ENCODE assay signal across 8 cellular contexts in the genomic region with DNA sequence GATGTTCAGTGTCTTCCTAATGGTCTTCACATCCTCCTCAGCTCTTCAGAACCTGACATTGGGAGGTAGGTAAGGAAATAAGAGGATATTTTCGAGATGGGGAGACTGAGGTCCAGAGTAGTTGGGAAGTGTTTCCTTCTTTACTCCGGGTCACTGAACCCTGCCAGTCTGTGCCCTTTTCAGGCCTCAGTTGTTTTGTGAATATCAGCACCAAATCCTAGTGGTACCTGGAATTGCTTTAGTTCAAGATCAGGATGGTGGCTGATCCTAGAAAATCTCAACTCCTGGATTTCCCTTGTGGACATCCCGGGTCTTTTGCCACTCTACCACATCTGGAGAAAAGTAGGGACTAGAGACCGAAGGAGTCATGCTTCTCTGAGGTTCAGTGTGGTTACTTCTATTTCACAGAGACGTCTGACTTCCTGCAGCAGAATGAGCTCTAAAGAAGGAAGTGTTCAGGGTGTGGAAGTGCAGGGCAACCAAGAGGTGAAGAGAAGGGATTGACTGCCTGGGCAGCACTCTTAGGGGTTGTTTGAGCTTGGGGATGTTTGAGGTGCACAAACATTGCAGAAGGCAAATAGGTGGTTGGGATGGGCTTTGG. TPM values are rescaled to one million over a fixed set of nuclear protein-coding genes. Genes with fewer than 3 reads are reported as not detected.
A peak's percentile ranks its signal among the peaks of the same experiment; 100 is the strongest.
DNase-seq lines count a peak whose midpoint lies in the region; ATAC-seq and TF ChIP-seq lines count a peak whose summit lies in the region.

No MANE protein-coding gene starts in this region.

- H4K20me1 ChIP-seq in IMR-90 (ENCODE audit: insufficient read depth, low read length) (no peaks in the 10 kb centered on the region; the same call in 1 of the 2 replicates), osteoblast (ENCODE audit: insufficient read depth, low read length) (peaks cover 7% of the 10 kb centered on the region)

- peak overlapping the region in 1 of 2 experiments; percentile 37; a peak in 2 of 4 replicates for H4K8ac ChIP-seq in IMR-90 (ENCODE audit: low read depth in 2 of 2, low read length in 2 of 2)

- no CpG with 5 or more reads among the region's 5 CpGs for WGBS in IMR-90 (ENCODE audit: extremely low coverage in 2 of 2, insufficient read length in 1 of 2), 2 experiments
- 33% methylated on average over 5 of the region's 5 CpGs for whole genome bisulfite sequencing in esophagus muscularis mucosa

- no peak overlapping the region for H2BK120ac ChIP-seq in IMR-90 (ENCODE audit: low read depth, low read length)

- H4K91ac ChIP-seq in IMR-90 (ENCODE audit: insufficient read depth, low read depth, low read length), result no peak overlapping the region

- H3K36me3 ChIP-seq in BJ (ENCODE audit: control insufficient read depth, insufficient read depth, low read length) (no peaks in the 10 kb centered on the region), IMR-90 (ENCODE audit: control insufficient read depth, insufficient read depth, low read length) (peaks cover 2% of the 10 kb centered on the region; the same call in 1 of the 2 replicates), esophagus muscularis mucosa (peaks cover 0 to 5% (median 4%) of the 10 kb centered on the region in 4 donors), osteoblast (ENCODE audit: insufficient read depth, low read length) (no peaks in the 10 kb centered on the region)

- ATAC-seq in IMR-90 (ENCODE audit: low read depth) (no peak), activated B cell treated with CpG ODN at 0.5 μM for 24 hours (ENCODE audit: low read depth) (peak; percentile 43)

- H3K23ac ChIP-seq in IMR-90 (ENCODE audit: low read depth, low read length), result peak overlapping the region; percentile 84

- no peak overlapping the region for H2BK15ac ChIP-seq in IMR-90 (ENCODE audit: low read depth, low read length)

- intact Hi-C loops in IMR-90 (cut with micrococcal nuclease), result loop anchor here (10.0 kb wide), 1 partner anchor 807 kb away; no protein-coding TSS in a partner anchor
- intact Hi-C loops in activated B cell treated with CpG ODN at 0.5 μM for 24 hours (cut with micrococcal nuclease), result loop anchor here (2.0 to 5.0 kb wide), 8 partner anchors 29 to 757 kb away; partner anchors contain the start of genes OSER1, PABPC1L and PIGT
- intact Hi-C loops in esophagus muscularis mucosa (cut with DNase I), result loop anchor here (5.0 to 10.0 kb wide), 2 partner anchors 80 to 223 kb away; partner anchors contain the start of genes KCNK15 and YWHAB

- no TSS peak for BruUV-seq in IMR-90 (replicated peaks; lab: Mats Ljungman, UMichigan)

- peak overlapping the region; percentile 92 for H2AK9ac ChIP-seq in IMR-90 (replicated peaks; ENCODE audit: low read depth, low read length, poor library complexity)

- peak overlapping the region; percentile 28 for H3K14ac ChIP-seq in IMR-90 (replicated peaks; ENCODE audit: low read depth, low read length)

- peaks cover 76% of the 10 kb centered on the region for H3K4me1 Mint-ChIP-seq in activated B cell treated with CpG ODN at 0.5 μM for 24 hours

- no peak overlapping the region for H4K5ac ChIP-seq in IMR-90 (ENCODE audit: low read depth, low read length)

- H3K9ac ChIP-seq in IMR-90 (ENCODE audit: low read depth, low read length), result peak overlapping the region; percentile 83

- DNase-seq in BJ (ENCODE audit: low read depth), result no peak
- no peak for DNase-seq in IMR-90
- DNase-seq in activated B cell treated with CpG ODN at 0.5 μM for 24 hours, result peak; percentile 24
- no peak for DNase-seq in esophagus muscularis mucosa (ENCODE audit: extremely low spot score)
- no peak for DNase-seq in osteoblast (ENCODE audit: insufficient read length, low spot score, missing footprints)
- no peak for DNase-seq in NCI-H1092 (lab: John Stamatoyannopoulos, UW)
- DNase-seq in A172 (ENCODE audit: low spot score), result no peak
- no peak for DNase-seq in NCI-H2107 treated with DMSO at 0.1 percent for 48 hours (lab: John Stamatoyannopoulos, UW; ENCODE audit: unreplicated experiment)

- H3K4me1 ChIP-seq in IMR-90 (ENCODE audit: control insufficient read depth, insufficient read depth, low read length), result peaks cover 8% of the 10 kb centered on the region; the same call in 1 of the 2 replicates
- H3K4me1 ChIP-seq in esophagus muscularis mucosa, result peaks cover 14 to 58% (median 54%) of the 10 kb centered on the region in 4 donors
- peaks cover 17% of the 10 kb centered on the region for H3K4me1 ChIP-seq in osteoblast (ENCODE audit: insufficient read depth, low read length)

- peaks cover 56% of the 10 kb centered on the region for H3K79me2 ChIP-seq in osteoblast (ENCODE audit: insufficient read depth, low read length)

- in situ Hi-C loops in IMR-90 (cut with MboI; ENCODE audit: low sequenced_read_pairs), result no loop called here

- POLR2A ChIA-PET in BJ (lab: Charles Lee) (no interaction called here), IMR-90 (lab: Charles Lee; ENCODE audit: unreplicated experiment) (no interaction called here), activated B cell treated with CpG ODN at 0.5 μM for 24 hours (lab: Charles Lee) (interaction anchor here (0.6 to 10.3 kb wide), 13 partner anchors 8 to 1005 kb away, joined by 3 to 153 read pairs (median 5); partner anchors contain the start of genes OSER1, YWHAB and ZNF335)

- 0 out of 2 replicates have a peak overlapping the region, but pooled peaks have one; percentile 7 for H2AK5ac ChIP-seq in IMR-90 (ENCODE audit: low read depth, low read length)

- peak overlapping the region; percentile 42; the same call in 1 of the 2 replicates for H3K4ac ChIP-seq in IMR-90 (ENCODE audit: low read depth, low read length)

- peaks cover 43% of the 10 kb centered on the region for H3K36me3 Mint-ChIP-seq in activated B cell treated with CpG ODN at 0.5 μM for 24 hours (ENCODE audit: low read depth)

- H3K4me3 Mint-ChIP-seq in activated B cell treated with CpG ODN at 0.5 μM for 24 hours, result peak overlapping the region; percentile 99

- H3K9me3 ChIP-seq in IMR-90 (ENCODE audit: control insufficient read depth, insufficient read depth, low read length), result no peaks in the 10 kb centered on the region
- H3K9me3 ChIP-seq in esophagus muscularis mucosa, result no peaks in the 10 kb centered on the region
- H3K9me3 ChIP-seq in osteoblast (ENCODE audit: low read depth, low read length), result no peaks in the 10 kb centered on the region

- no peak for TF ChIP-seq CTCF in BJ (IDR thresholded peaks at IDR 0.05; ENCODE audit: insufficient read depth, low read depth, low read length)
- no peak for TF ChIP-seq CTCF in IMR-90 (conservative IDR thresholded peaks at IDR 0.05; ENCODE audit: low read depth, low read length)
- no peak for TF ChIP-seq CTCF in activated B cell treated with CpG ODN at 0.5 μM for 24 hours (IDR thresholded peaks at IDR 0.05)
- no peak for TF ChIP-seq CTCF in esophagus muscularis mucosa (IDR thresholded peaks at IDR 0.05)
- no peak for TF ChIP-seq CTCF in osteoblast (IDR thresholded peaks at IDR 0.05; ENCODE audit: extremely low read depth, low read depth, low read length)

- H3K27me3 ChIP-seq in BJ (ENCODE audit: control insufficient read depth, insufficient read depth, low read length), result no peaks in the 10 kb centered on the region
- no peaks in the 10 kb centered on the region for H3K27me3 ChIP-seq in IMR-90 (ENCODE audit: control insufficient read depth, insufficient read depth, low read length)
- no peaks in the 10 kb centered on the region for H3K27me3 ChIP-seq in esophagus muscularis mucosa
- H3K27me3 ChIP-seq in osteoblast (ENCODE audit: insufficient read depth, low read length), result no peaks in the 10 kb centered on the region

- no peaks in the 10 kb centered on the region for H3K27me3 Mint-ChIP-seq in activated B cell treated with CpG ODN at 0.5 μM for 24 hours

- TF ChIP-seq EP300 in esophagus muscularis mucosa (IDR thresholded peaks at IDR 0.05), result no peak

- no peak for TF ChIP-seq POLR2A in IMR-90 (IDR thresholded peaks at IDR 0.05; ENCODE audit: low read depth, low read length)
- no peak for TF ChIP-seq POLR2A in esophagus muscularis mucosa (IDR thresholded peaks at IDR 0.05; ENCODE audit: low read depth)

- H3K9me3 Mint-ChIP-seq in activated B cell treated with CpG ODN at 0.5 μM for 24 hours, result no peaks in the 10 kb centered on the region

- H2BK5ac ChIP-seq in IMR-90 (ENCODE audit: low read depth, low read length, poor library complexity, severe bottlenecking), result no peak overlapping the region

- peaks cover 10% of the 10 kb centered on the region for H3K9me1 ChIP-seq in IMR-90 (ENCODE audit: insufficient read depth, low read length)

- TF ChIP-seq RAD21 in IMR-90 (IDR thresholded peaks at IDR 0.05; ENCODE audit: low read length), result no peak

- CTCF ChIA-PET in BJ (lab: Yijun Ruan, JAX) (interaction anchor here (1.1 to 1.4 kb wide), 3 partner anchors 30 to 326 kb away, joined by 3 to 4 read pairs (median 3); no protein-coding TSS in a partner anchor), IMR-90 (lab: Yijun Ruan, JAX) (no interaction called here), activated B cell treated with CpG ODN at 0.5 μM for 24 hours (lab: Charles Lee) (interaction anchor here (3.5 kb wide), 1 partner anchor 11 kb away, joined by 20 read pairs; no protein-coding TSS in a partner anchor)

- H3K4me3 ChIP-seq in BJ (ENCODE audit: low read depth, low read length) (peak overlapping the region; percentile 96), IMR-90 (ENCODE audit: insufficient read depth, low read depth, low read length) (peak overlapping the region; percentile 72), esophagus muscularis mucosa (peak overlapping the region; percentile 71 to 88 (median 78)), osteoblast (ENCODE audit: insufficient read depth, low read length) (peak overlapping the region; percentile 93)

- H3K4me2 ChIP-seq in IMR-90 (ENCODE audit: low read depth, low read length) (peak overlapping the region; percentile 90), osteoblast (ENCODE audit: insufficient read depth, low read length) (peak overlapping the region; percentile 96)

- dilution Hi-C loops in IMR-90 (cut with HindIII; ENCODE audit: low sequenced_read_pairs, unreplicated experiment), result no loop called here

- H3K79me1 ChIP-seq in IMR-90 (ENCODE audit: low read depth in 1 of 2, low read length in 2 of 2), result peaks cover 24 to 41% of the 10 kb centered on the region in 2 experiments

- no peak overlapping the region for H2BK20ac ChIP-seq in IMR-90 (ENCODE audit: low read depth, low read length)

- H3K18ac ChIP-seq in IMR-90 (ENCODE audit: low read depth, low read length), result no peak overlapping the region

- peak overlapping the region; percentile 97 for H3K27ac Mint-ChIP-seq in activated B cell treated with CpG ODN at 0.5 μM for 24 hours

- H3K56ac ChIP-seq in IMR-90 (ENCODE audit: extremely low read depth, insufficient read depth, low read length), result no peak overlapping the region

- H2AFZ ChIP-seq in IMR-90 (replicated peaks; ENCODE audit: low read length, poor library complexity), result no peak overlapping the region
- H2AFZ ChIP-seq in osteoblast (ENCODE audit: low read length), result no peak overlapping the region

- no peak overlapping the region for H3K27ac ChIP-seq in IMR-90 (ENCODE audit: insufficient read depth, low read length)
- H3K27ac ChIP-seq in esophagus muscularis mucosa (replicated peaks in 1 of 4), result peak overlapping the region; percentile 77 to 87 (median 82)
- no peak overlapping the region for H3K27ac ChIP-seq in osteoblast (ENCODE audit: low read depth, low read length)

RNA-seq across cellular contexts. Expression of gene STK4, which starts 1.0 kb away (rescaled TPM):
- 12.4 and 19.9 TPM in 2 replicates for polyA plus RNA-seq in BJ (2011; rRNA removed)
- 14.9 and 16.0 TPM in 2 replicates for polyA minus RNA-seq in BJ (2011; rRNA and poly(A)+ RNA removed)
- total RNA-seq in IMR-90 (2012; rRNA removed), result 22.2 and 30.0 TPM in 2 replicates
- 8.3 and 10.2 TPM in 2 replicates for polyA plus RNA-seq in IMR-90 (2012; rRNA removed)
- 2.1 and 3.0 TPM in 2 replicates for polyA plus RNA-seq in IMR-90 (2012; cell fraction: cytosol; rRNA removed)
- 3.0 and 14.5 TPM in 2 replicates for polyA plus RNA-seq in IMR-90 (2012; cell fraction: nucleus; rRNA removed; ENCODE audit: low replicate concordance)
- 219 and 245 TPM in 2 replicates for total RNA-seq in activated B cell treated with CpG ODN at 0.5 μM for 24 hours
- total RNA-seq in esophagus muscularis mucosa, result 10 to 100 TPM; 26.0 to 31.6 (median 27.7) TPM
- 33.3 and 33.7 TPM in 2 replicates for total RNA-seq in osteoblast
- 17.7 and 21.3 TPM in 2 replicates for total RNA-seq in A172 (2014; rRNA removed; shearing (Covaris generic))

RNA-seq across cellular contexts. Expression of gene TOMM34, which starts 7.1 kb away (rescaled TPM):
- 37.9 and 48.6 TPM in 2 replicates for polyA plus RNA-seq in BJ (2011; rRNA removed)
- polyA minus RNA-seq in BJ (2011; rRNA and poly(A)+ RNA removed), result 11.9 and 15.9 TPM in 2 replicates
- total RNA-seq in IMR-90 (2012; rRNA removed), result 82.8 and 97.5 TPM in 2 replicates
- polyA plus RNA-seq in IMR-90 (2012; rRNA removed), result 98.2 and 101 TPM in 2 replicates
- polyA plus RNA-seq in IMR-90 (2012; cell fraction: cytosol; rRNA removed), result 52.7 and 67.7 TPM in 2 replicates
- 29.9 and 31.3 TPM in 2 replicates for polyA plus RNA-seq in IMR-90 (2012; cell fraction: nucleus; rRNA removed; ENCODE audit: low replicate concordance)
- 18.2 and 22.7 TPM in 2 replicates for total RNA-seq in activated B cell treated with CpG ODN at 0.5 μM for 24 hours
- 10 to 100 TPM in 3 of 4 donors, 1 to 10 TPM in 1; 5.8 to 14.8 (median 13.9) TPM for total RNA-seq in esophagus muscularis mucosa
- total RNA-seq in osteoblast, result 16.3 and 18.3 TPM in 2 replicates
- total RNA-seq in A172 (2014; rRNA removed; shearing (Covaris generic)), result 105 and 107 TPM in 2 replicates

RNA-seq across cellular contexts. Expression of gene PABPC1L, which starts 57.4 kb away (rescaled TPM):
- polyA plus RNA-seq in BJ (2011; rRNA removed) (40.5 and 55.0 TPM in 2 replicates), IMR-90 (2012; rRNA removed) (76.6 and 82.4 TPM in 2 replicates)
- polyA minus RNA-seq in BJ (2011; rRNA and poly(A)+ RNA removed), result 11.0 and 12.1 TPM in 2 replicates
- total RNA-seq in IMR-90 (2012; rRNA removed) (4.7 and 6.1 TPM in 2 replicates), activated B cell treated with CpG ODN at 0.5 μM for 24 hours (49.5 and 61.1 TPM in 2 replicates), esophagus muscularis mucosa (1 to 10 TPM; 2.0 to 5.9 (median 2.9) TPM), osteoblast (11.2 and 15.6 TPM in 2 replicates)
- polyA plus RNA-seq in IMR-90 (2012; cell fraction: cytosol; rRNA removed), result 18.1 and 18.2 TPM in 2 replicates
- polyA plus RNA-seq in IMR-90 (2012; cell fraction: nucleus; rRNA removed; ENCODE audit: low replicate concordance), result 901 and 1,315 TPM in 2 replicates
- 6.0 and 9.1 TPM in 2 replicates for total RNA-seq in A172 (2014; rRNA removed; shearing (Covaris generic))

Comparison
In these comparisons a context has a peak if more than half of its experiments do, and no peak if none do; other contexts are left out.
1. H3K27ac ChIP-seq: peak in esophagus muscularis mucosa (4 of 4); none in IMR-90 (single experiment) and osteoblast (single experiment).
2. Peak in every context shown above with its lines, with median percentiles within 50 percentile points of each other: H3K4me3 ChIP-seq.